1 cellular context compared by ENCODE assay signal in the genomic region with DNA sequence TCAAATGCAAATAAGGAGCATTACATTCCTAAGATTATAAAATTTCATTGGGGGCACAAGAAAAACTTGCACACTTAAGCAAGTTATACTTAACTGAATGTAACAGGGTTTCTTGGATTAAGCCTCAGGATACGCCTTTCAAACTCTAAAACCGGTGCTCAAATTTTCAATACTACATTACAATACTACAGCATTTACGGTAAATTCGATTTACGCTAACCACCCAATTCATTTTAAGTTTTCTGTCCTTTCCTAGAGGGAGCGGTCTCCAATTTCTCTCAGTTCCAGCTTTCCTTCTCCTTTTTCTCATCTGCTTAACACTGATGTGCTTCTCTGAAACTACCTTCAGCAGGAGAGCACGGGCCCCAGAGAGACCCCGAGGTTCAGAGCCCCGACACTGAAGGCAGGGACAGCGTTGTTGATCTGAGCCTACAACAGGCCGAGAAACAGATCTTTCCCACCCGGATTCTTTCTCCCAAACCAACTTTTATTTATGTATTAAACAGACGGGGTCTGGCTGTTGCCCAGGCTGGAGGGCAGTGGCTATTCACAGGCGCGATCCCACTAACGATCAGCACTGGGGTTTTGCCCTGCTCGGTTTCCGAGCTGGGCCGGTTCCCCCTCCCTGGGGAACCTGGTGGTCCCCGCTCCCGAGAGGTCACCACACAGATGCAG.
TF ChIP-seq lines count a peak whose summit lies in the region.

No MANE protein-coding gene starts in this region.

TF ChIP-seq in HepG2, 621 proteins besides CTCF, POLR2A, EP300 and RAD21 (continues in another document):
- TF ChIP-seq ZNF562 (CRISPR knock-in tag; IDR thresholded peaks at IDR 0.05; ENCODE audit: borderline replicate concordance) (no peak), MIXL1 (CRISPR knock-in tag; IDR thresholded peaks at IDR 0.05) (no peak), ZNF253 (CRISPR knock-in tag; IDR thresholded peaks at IDR 0.05; ENCODE audit: borderline replicate concordance) (no peak), DMAP1 (CRISPR knock-in tag; IDR thresholded peaks at IDR 0.05) (no peak), ZNF761 (CRISPR knock-in tag; conservative IDR thresholded peaks at IDR 0.05) (no peak), ESRRA (CRISPR knock-in tag; IDR thresholded peaks at IDR 0.05; ENCODE audit: low read depth) (no peak), ZNF382 (CRISPR knock-in tag; IDR thresholded peaks at IDR 0.05; ENCODE audit: borderline replicate concordance) (no peak), CENPX (CRISPR knock-in tag; IDR thresholded peaks at IDR 0.05) (no peak), KAT2B (IDR thresholded peaks at IDR 0.05; ENCODE audit: borderline replicate concordance, low read depth, low read length) (no peak), ZFP1 (CRISPR knock-in tag; IDR thresholded peaks at IDR 0.05) (no peak), ZNF775 (CRISPR knock-in tag; IDR thresholded peaks at IDR 0.05; ENCODE audit: borderline replicate concordance) (no peak), ZNF788 (CRISPR knock-in tag; IDR thresholded peaks at IDR 0.05; ENCODE audit: borderline replicate concordance) (no peak), KLF11 (CRISPR knock-in tag; IDR thresholded peaks at IDR 0.05) (no peak), NFIB (CRISPR knock-in tag; IDR thresholded peaks at IDR 0.05; ENCODE audit: borderline replicate concordance) (no peak), ZNF790 (CRISPR knock-in tag; IDR thresholded peaks at IDR 0.05; ENCODE audit: borderline replicate concordance) (no peak), NKX3-1 (CRISPR knock-in tag; IDR thresholded peaks at IDR 0.05) (no peak), ZNF850 (CRISPR knock-in tag; conservative IDR thresholded peaks at IDR 0.05) (0 out of 2 replicates have a peak, but pooled peaks have one; percentile 20), ZSCAN29 (CRISPR knock-in tag; conservative IDR thresholded peaks at IDR 0.05) (peak; percentile 19; the same call in 1 of the 2 replicates), MED13 (CRISPR knock-in tag; IDR thresholded peaks at IDR 0.05) (no peak; the same call in 1 of the 2 replicates), ZBTB20 (CRISPR knock-in tag; IDR thresholded peaks at IDR 0.05; ENCODE audit: borderline replicate concordance, low read depth) (no peak), ZNF337 (CRISPR knock-in tag; IDR thresholded peaks at IDR 0.05; ENCODE audit: borderline replicate concordance, low read depth) (0 out of 2 replicates have a peak, but pooled peaks have one; percentile 14), RXRB (CRISPR knock-in tag; IDR thresholded peaks at IDR 0.05; ENCODE audit: borderline replicate concordance) (no peak), ONECUT2 (CRISPR knock-in tag; IDR thresholded peaks at IDR 0.05) (0 out of 2 replicates have a peak, but pooled peaks have one; percentile 37), THYN1 (CRISPR knock-in tag; IDR thresholded peaks at IDR 0.05; ENCODE audit: borderline replicate concordance, low read depth) (no peak), SOX13 (IDR thresholded peaks at IDR 0.05) (no peak), SOX13 (CRISPR knock-in tag; conservative IDR thresholded peaks at IDR 0.05 in 1 of 2, IDR thresholded peaks at IDR 0.05 in 1 of 2) (0 out of 4 replicates have a peak, but pooled peaks of 1 of the 2 experiments have one; percentile 8), ZFY (CRISPR knock-in tag; IDR thresholded peaks at IDR 0.05) (no peak), SNRNP70 (IDR thresholded peaks at IDR 0.05; ENCODE audit: low read depth, low read length) (no peak), NAIF1 (CRISPR knock-in tag; IDR thresholded peaks at IDR 0.05; ENCODE audit: borderline replicate concordance) (no peak), ZFYVE20 (CRISPR knock-in tag; IDR thresholded peaks at IDR 0.05; ENCODE audit: borderline replicate concordance, low read depth) (no peak), ZNF891 (CRISPR knock-in tag; IDR thresholded peaks at IDR 0.05) (no peak), NCOA1 (CRISPR knock-in tag; IDR thresholded peaks at IDR 0.05) (no peak), ZBTB7B (CRISPR knock-in tag; IDR thresholded peaks at IDR 0.05) (no peak)
- TF ChIP-seq, protein P1, sequence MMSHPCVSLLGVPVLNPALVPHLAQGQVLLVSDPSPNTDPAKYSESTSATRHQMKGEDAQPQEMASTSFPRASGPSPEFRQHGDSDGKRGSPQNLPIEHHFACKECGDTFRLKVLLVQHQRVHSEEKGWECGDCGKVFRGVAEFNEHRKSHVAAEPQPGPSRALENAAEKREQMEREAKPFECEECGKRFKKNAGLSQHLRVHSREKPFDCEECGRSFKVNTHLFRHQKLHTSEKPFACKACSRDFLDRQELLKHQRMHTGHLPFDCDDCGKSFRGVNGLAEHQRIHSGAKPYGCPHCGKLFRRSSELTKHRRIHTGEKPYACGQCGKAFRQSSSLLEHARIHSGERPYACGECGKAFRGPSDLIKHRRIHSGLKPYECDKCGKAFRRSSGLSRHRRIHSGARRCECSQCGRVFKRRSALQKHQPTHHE (CRISPR knock-in tag; IDR thresholded peaks at IDR 0.05; ENCODE audit: borderline replicate concordance), result no peak
- TF ChIP-seq, protein P2, sequence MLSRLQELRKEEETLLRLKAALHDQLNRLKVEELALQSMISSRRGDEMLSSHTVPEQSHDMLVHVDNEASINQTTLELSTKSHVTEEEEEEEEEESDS (CRISPR knock-in tag; IDR thresholded peaks at IDR 0.05; ENCODE audit: borderline replicate concordance), result no peak
- TF ChIP-seq, protein P3, sequence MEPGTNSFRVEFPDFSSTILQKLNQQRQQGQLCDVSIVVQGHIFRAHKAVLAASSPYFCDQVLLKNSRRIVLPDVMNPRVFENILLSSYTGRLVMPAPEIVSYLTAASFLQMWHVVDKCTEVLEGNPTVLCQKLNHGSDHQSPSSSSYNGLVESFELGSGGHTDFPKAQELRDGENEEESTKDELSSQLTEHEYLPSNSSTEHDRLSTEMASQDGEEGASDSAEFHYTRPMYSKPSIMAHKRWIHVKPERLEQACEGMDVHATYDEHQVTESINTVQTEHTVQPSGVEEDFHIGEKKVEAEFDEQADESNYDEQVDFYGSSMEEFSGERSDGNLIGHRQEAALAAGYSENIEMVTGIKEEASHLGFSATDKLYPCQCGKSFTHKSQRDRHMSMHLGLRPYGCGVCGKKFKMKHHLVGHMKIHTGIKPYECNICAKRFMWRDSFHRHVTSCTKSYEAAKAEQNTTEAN (CRISPR knock-in tag; conservative IDR thresholded peaks at IDR 0.05), result no peak
- TF ChIP-seq, protein P4, sequence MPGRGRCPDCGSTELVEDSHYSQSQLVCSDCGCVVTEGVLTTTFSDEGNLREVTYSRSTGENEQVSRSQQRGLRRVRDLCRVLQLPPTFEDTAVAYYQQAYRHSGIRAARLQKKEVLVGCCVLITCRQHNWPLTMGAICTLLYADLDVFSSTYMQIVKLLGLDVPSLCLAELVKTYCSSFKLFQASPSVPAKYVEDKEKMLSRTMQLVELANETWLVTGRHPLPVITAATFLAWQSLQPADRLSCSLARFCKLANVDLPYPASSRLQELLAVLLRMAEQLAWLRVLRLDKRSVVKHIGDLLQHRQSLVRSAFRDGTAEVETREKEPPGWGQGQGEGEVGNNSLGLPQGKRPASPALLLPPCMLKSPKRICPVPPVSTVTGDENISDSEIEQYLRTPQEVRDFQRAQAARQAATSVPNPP (CRISPR knock-in tag; IDR thresholded peaks at IDR 0.05), result no peak
- TF ChIP-seq, protein P5, sequence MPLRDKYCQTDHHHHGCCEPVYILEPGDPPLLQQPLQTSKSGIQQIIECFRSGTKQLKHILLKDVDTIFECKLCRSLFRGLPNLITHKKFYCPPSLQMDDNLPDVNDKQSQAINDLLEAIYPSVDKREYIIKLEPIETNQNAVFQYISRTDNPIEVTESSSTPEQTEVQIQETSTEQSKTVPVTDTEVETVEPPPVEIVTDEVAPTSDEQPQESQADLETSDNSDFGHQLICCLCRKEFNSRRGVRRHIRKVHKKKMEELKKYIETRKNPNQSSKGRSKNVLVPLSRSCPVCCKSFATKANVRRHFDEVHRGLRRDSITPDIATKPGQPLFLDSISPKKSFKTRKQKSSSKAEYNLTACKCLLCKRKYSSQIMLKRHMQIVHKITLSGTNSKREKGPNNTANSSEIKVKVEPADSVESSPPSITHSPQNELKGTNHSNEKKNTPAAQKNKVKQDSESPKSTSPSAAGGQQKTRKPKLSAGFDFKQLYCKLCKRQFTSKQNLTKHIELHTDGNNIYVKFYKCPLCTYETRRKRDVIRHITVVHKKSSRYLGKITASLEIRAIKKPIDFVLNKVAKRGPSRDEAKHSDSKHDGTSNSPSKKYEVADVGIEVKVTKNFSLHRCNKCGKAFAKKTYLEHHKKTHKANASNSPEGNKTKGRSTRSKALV (CRISPR knock-in tag; IDR thresholded peaks at IDR 0.05), result no peak
- TF ChIP-seq, protein P6, sequence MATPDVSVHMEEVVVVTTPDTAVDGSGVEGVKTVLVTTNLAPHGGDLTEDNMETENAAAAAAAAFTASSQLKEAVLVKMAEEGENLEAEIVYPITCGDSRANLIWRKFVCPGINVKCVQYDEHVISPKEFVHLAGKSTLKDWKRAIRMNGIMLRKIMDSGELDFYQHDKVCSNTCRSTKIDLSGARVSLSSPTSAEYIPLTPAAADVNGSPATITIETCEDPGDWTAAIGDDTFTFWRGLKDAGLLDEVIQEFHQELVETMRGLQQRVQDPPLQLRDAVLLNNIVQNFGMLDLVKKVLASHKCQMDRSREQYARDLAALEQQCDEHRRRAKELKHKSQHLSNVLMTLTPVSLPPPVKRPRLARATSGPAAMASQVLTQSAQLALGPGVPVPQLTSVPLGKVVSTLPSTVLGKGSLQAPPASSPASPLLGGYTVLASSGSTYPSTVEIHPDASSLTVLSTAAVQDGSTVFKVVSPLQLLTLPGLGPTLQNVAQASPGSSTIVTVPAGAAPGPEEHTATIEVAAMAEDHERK (CRISPR knock-in tag; IDR thresholded peaks at IDR 0.05; ENCODE audit: low read depth), result no peak
- TF ChIP-seq, protein P7, sequence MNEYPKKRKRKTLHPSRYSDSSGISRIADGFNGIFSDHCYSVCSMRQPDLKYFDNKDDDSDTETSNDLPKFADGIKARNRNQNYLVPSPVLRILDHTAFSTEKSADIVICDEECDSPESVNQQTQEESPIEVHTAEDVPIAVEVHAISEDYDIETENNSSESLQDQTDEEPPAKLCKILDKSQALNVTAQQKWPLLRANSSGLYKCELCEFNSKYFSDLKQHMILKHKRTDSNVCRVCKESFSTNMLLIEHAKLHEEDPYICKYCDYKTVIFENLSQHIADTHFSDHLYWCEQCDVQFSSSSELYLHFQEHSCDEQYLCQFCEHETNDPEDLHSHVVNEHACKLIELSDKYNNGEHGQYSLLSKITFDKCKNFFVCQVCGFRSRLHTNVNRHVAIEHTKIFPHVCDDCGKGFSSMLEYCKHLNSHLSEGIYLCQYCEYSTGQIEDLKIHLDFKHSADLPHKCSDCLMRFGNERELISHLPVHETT (CRISPR knock-in tag; conservative IDR thresholded peaks at IDR 0.05), result no peak
- TF ChIP-seq, protein P8, sequence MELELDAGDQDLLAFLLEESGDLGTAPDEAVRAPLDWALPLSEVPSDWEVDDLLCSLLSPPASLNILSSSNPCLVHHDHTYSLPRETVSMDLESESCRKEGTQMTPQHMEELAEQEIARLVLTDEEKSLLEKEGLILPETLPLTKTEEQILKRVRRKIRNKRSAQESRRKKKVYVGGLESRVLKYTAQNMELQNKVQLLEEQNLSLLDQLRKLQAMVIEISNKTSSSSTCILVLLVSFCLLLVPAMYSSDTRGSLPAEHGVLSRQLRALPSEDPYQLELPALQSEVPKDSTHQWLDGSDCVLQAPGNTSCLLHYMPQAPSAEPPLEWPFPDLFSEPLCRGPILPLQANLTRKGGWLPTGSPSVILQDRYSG (CRISPR knock-in tag; IDR thresholded peaks at IDR 0.05), result 0 out of 2 replicates have a peak, but pooled peaks have one; percentile 23
- TF ChIP-seq, protein P9, sequence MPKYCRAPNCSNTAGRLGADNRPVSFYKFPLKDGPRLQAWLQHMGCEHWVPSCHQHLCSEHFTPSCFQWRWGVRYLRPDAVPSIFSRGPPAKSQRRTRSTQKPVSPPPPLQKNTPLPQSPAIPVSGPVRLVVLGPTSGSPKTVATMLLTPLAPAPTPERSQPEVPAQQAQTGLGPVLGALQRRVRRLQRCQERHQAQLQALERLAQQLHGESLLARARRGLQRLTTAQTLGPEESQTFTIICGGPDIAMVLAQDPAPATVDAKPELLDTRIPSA (CRISPR knock-in tag; IDR thresholded peaks at IDR 0.05; ENCODE audit: borderline replicate concordance), result no peak
